1 cellular context compared by ENCODE assay signal in genomic region chr16:2341456-2342447, GRCh38.
TF ChIP-seq lines count a peak whose summit lies in the region.

No MANE protein-coding gene starts in this region.

TF ChIP-seq in K562, 482 proteins besides CTCF, POLR2A, EP300 and RAD21 (continued from another document):
- no peak for TF ChIP-seq CLOCK (CRISPR knock-in tag; IDR thresholded peaks at IDR 0.05; ENCODE audit: borderline replicate concordance)
- TF ChIP-seq ZNF384 (IDR thresholded peaks at IDR 0.05; ENCODE audit: low read depth, low read length), result no peak
- TF ChIP-seq ZBTB43 (CRISPR knock-in tag; IDR thresholded peaks at IDR 0.05), result no peak
- TF ChIP-seq NFXL1 (CRISPR knock-in tag; IDR thresholded peaks at IDR 0.05), result no peak
- peak; percentile 39; the same call in 1 of the 2 replicates for TF ChIP-seq ZBTB7A (IDR thresholded peaks at IDR 0.05; ENCODE audit: borderline replicate concordance, control insufficient read depth, low read depth, low read length)
- TF ChIP-seq ZNF274 (IDR thresholded peaks at IDR 0.05; ENCODE audit: borderline replicate concordance, low read depth, low read length), result 0 out of 2 replicates have a peak, but pooled peaks have one; percentile 14
- no peak for TF ChIP-seq ETV5 (CRISPR knock-in tag; IDR thresholded peaks at IDR 0.05; ENCODE audit: low read depth)
- no peak for TF ChIP-seq COPS2 (conservative IDR thresholded peaks at IDR 0.05)
- TF ChIP-seq CAMTA2 (CRISPR knock-in tag; conservative IDR thresholded peaks at IDR 0.05), result no peak
